ENCODE assay signal across 12 cellular contexts in genomic region chr6:130969807-130970491, GRCh38.
DNase-seq lines count a peak whose midpoint lies in the region; ATAC-seq, FAIRE-seq and TF ChIP-seq lines count a peak whose summit lies in the region.
"Had no signal": no experiment of that assay in that cellular context is flagged by ENCODE, and none has a peak within 500 bp of the region (broad histone marks: within the 10 kb centered on the region; RNA-seq: fewer than 3 reads in every experiment).

No MANE protein-coding gene starts in this region.

- POLR2A ChIA-PET in activated CD8-positive, alpha-beta T cell treated with anti-CD3 and anti-CD28 coated beads for 36 hours (lab: Charles Lee) = no interaction called here

- no peak for TF ChIP-seq CTCF in liver (IDR thresholded peaks at IDR 0.05; ENCODE audit: low read depth, low read length, missing input control)
- no peak for TF ChIP-seq CTCF in activated CD8-positive, alpha-beta T cell treated with anti-CD3 and anti-CD28 coated beads for 36 hours (IDR thresholded peaks at IDR 0.05)

- H3K4me1 ChIP-seq in liver (ENCODE audit: control insufficient read depth in 4 of 4, insufficient read depth in 4 of 4, low read length in 3 of 4) = peaks cover 0 to 5% (median 0%) of the 10 kb centered on the region in 4 donors

- no peaks in the 10 kb centered on the region for H3K36me3 ChIP-seq in liver (ENCODE audit: control insufficient read depth in 4 of 4, insufficient read depth in 3 of 4, low read depth in 1 of 4, low read length in 3 of 4)

- H3K36me3 Mint-ChIP-seq in activated CD8-positive, alpha-beta T cell treated with anti-CD3 and anti-CD28 coated beads for 36 hours (ENCODE audit: low read depth) = no peaks in the 10 kb centered on the region

- no peak overlapping the region for H3K9ac ChIP-seq in liver (ENCODE audit: low read depth in 1 of 2, low read length in 2 of 2)
- H3K9ac ChIP-seq: KMS-11 had no signal

- 40% methylated on average over 8 of the region's 8 CpGs for WGBS in liver

- ATAC-seq in HG03097 (IDR thresholded peaks at IDR 0.05; ENCODE audit: low FRiP score, unreplicated experiment) = no peak
- no peak for ATAC-seq in activated CD8-positive, alpha-beta T cell treated with anti-CD3 and anti-CD28 coated beads for 36 hours

- DNase-seq in HCEC 1CT (peak; percentile 53), dermis microvascular lymphatic vessel endothelial cell (ENCODE audit: low read depth in 2 of 2) (peak; percentile 33 to 57), stromal cell of bone marrow (ENCODE audit: low read depth) (peak; percentile 65), activated gamma-delta T cell (lab: John Stamatoyannopoulos, UW) (no peak), GM12892 (ENCODE audit: insufficient read length) (no peak)
- DNase-seq in activated CD8-positive, alpha-beta T cell treated with anti-CD3 and anti-CD28 coated beads for 36 hours = no peak
- DNase-seq: activated T-cell treated with anti-CD3 and anti-CD28 coated beads, Interleukin-2, amount 50 U/mL, for 24 hours; T-helper 1 cell had no signal

- peak; percentile 16 to 44 for TF ChIP-seq RAD21 in liver (IDR thresholded peaks at IDR 0.05)

- no peak for TF ChIP-seq POLR2A in GM12892 (IDR thresholded peaks at IDR 0.05; ENCODE audit: low read depth, low read length)

- peaks cover 9% of the 10 kb centered on the region for H3K4me1 Mint-ChIP-seq in activated CD8-positive, alpha-beta T cell treated with anti-CD3 and anti-CD28 coated beads for 36 hours (ENCODE audit: low read depth)

- FAIRE-seq in GM12892 (lab: Jason Lieb, UNC) = no peak

- no peaks in the 10 kb centered on the region for H3K27me3 ChIP-seq in liver (ENCODE audit: control insufficient read depth in 4 of 4, insufficient read depth in 4 of 4, low read length in 3 of 4)

- H3K9me3 ChIP-seq in liver (ENCODE audit: control insufficient read depth in 4 of 4, low read length in 3 of 4) = no peaks in the 10 kb centered on the region

- H3K4me3 Mint-ChIP-seq in activated CD8-positive, alpha-beta T cell treated with anti-CD3 and anti-CD28 coated beads for 36 hours = no peak overlapping the region
- H3K4me3 Mint-ChIP-seq: activated T-cell treated with anti-CD3 and anti-CD28 coated beads, Interleukin-2, amount 50 U/mL, for 24 hours; neural crest cell had no signal

- H3K27ac Mint-ChIP-seq in activated CD8-positive, alpha-beta T cell treated with anti-CD3 and anti-CD28 coated beads for 36 hours = no peak overlapping the region

- H3K9me3 Mint-ChIP-seq in activated CD8-positive, alpha-beta T cell treated with anti-CD3 and anti-CD28 coated beads for 36 hours = no peaks in the 10 kb centered on the region
- H3K9me3 Mint-ChIP-seq: activated T-cell treated with anti-CD3 and anti-CD28 coated beads, Interleukin-2, amount 50 U/mL, for 24 hours; neural crest cell had no signal

- CTCF ChIA-PET in activated CD8-positive, alpha-beta T cell treated with anti-CD3 and anti-CD28 coated beads for 36 hours (lab: Charles Lee) = no interaction called here

- intact Hi-C loops in activated CD8-positive, alpha-beta T cell treated with anti-CD3 and anti-CD28 coated beads for 36 hours (cut with micrococcal nuclease) = no loop called here

- no peaks in the 10 kb centered on the region for H3K27me3 Mint-ChIP-seq in activated CD8-positive, alpha-beta T cell treated with anti-CD3 and anti-CD28 coated beads for 36 hours
- H3K27me3 Mint-ChIP-seq: activated T-cell treated with anti-CD3 and anti-CD28 coated beads, Interleukin-2, amount 50 U/mL, for 24 hours had no signal

- H3K27ac ChIP-seq in liver (ENCODE audit: low read depth in 1 of 2, low read length in 2 of 2) = peak overlapping the region in 1 of 2 donors; percentile 49
- H3K27ac ChIP-seq: KMS-11 had no signal

- H3K4me3 ChIP-seq in liver (ENCODE audit: low read depth in 1 of 3, low read length in 3 of 3) = peak overlapping the region in 1 of 3 donors; percentile 24

TF ChIP-seq in liver, 16 proteins besides CTCF, POLR2A, EP300 and RAD21:
- TF ChIP-seq TAF1 (conservative IDR thresholded peaks at IDR 0.05) = no peak
- TF ChIP-seq JUND (IDR thresholded peaks at IDR 0.05) = no peak
- TF ChIP-seq ZBTB33 (IDR thresholded peaks at IDR 0.05) = no peak
- TF ChIP-seq RXRA (IDR thresholded peaks at IDR 0.05) = no peak
- peak; percentile 7 for TF ChIP-seq SP1 (IDR thresholded peaks at IDR 0.05)
- no peak for TF ChIP-seq YY1 (IDR thresholded peaks at IDR 0.05)
- TF ChIP-seq FOXA2 (IDR thresholded peaks at IDR 0.05) = no peak
- peak; percentile 70 for TF ChIP-seq REST (IDR thresholded peaks at IDR 0.05)
- peak; percentile 48 for TF ChIP-seq NR2F2 (IDR thresholded peaks at IDR 0.05)
- no peak for TF ChIP-seq MAX (IDR thresholded peaks at IDR 0.05)
- no peak for TF ChIP-seq HNF4A (conservative IDR thresholded peaks at IDR 0.05)
- no peak for TF ChIP-seq EGR1 (IDR thresholded peaks at IDR 0.05; ENCODE audit: low read depth in 2 of 2)
- no peak for TF ChIP-seq HNF4G (IDR thresholded peaks at IDR 0.05)
- TF ChIP-seq ATF3 (IDR thresholded peaks at IDR 0.05) = no peak
- no peak for TF ChIP-seq GABPA (IDR thresholded peaks at IDR 0.05 in 1 of 2, conservative IDR thresholded peaks at IDR 0.05 in 1 of 2)
TF ChIP-seq in liver: peak in this region for 3.

Comparison
In these comparisons a context has a peak if more than half of its experiments do, and no peak if none do; other contexts are left out.
1. DNase-seq: peak in HCEC 1CT (single experiment), dermis microvascular lymphatic vessel endothelial cell (2 of 2) and stromal cell of bone marrow (single experiment); none in activated CD8-positive, alpha-beta T cell treated with anti-CD3 and anti-CD28 coated beads for 36 hours (single experiment), activated gamma-delta T cell (single experiment) and GM12892 (single experiment).